Comparison of ENCODE assay signal across 1 cellular context in genomic region chr21:16159971-16160350, GRCh38.
TF ChIP-seq lines count a peak whose summit lies in the region.

No MANE protein-coding gene starts in this region.

TF ChIP-seq in A549, 52 proteins besides CTCF, POLR2A, EP300 and RAD21 (continued from another document):
- TF ChIP-seq HMGXB4 (CRISPR knock-in tag; IDR thresholded peaks at IDR 0.05; ENCODE audit: borderline replicate concordance): no peak
- no peak for TF ChIP-seq CEBPB (IDR thresholded peaks at IDR 0.05)
- TF ChIP-seq NR3C1 (IDR thresholded peaks at IDR 0.05): no peak
- TF ChIP-seq ZSCAN20 (CRISPR knock-in tag; IDR thresholded peaks at IDR 0.05): no peak
- TF ChIP-seq HOXA7 (CRISPR knock-in tag; IDR thresholded peaks at IDR 0.05): no peak
- no peak for TF ChIP-seq FOSL2 (IDR thresholded peaks at IDR 0.05)
- TF ChIP-seq FOSL2 (CRISPR knock-in tag; IDR thresholded peaks at IDR 0.05): no peak
- TF ChIP-seq CHD4 (IDR thresholded peaks at IDR 0.05; ENCODE audit: borderline replicate concordance): no peak
- TF ChIP-seq, protein P1, sequence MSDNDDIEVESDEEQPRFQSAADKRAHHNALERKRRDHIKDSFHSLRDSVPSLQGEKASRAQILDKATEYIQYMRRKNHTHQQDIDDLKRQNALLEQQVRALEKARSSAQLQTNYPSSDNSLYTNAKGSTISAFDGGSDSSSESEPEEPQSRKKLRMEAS (IDR thresholded peaks at IDR 0.05): no peak
- TF ChIP-seq MAFK (IDR thresholded peaks at IDR 0.05; ENCODE audit: partially characterized antibody): no peak
- no peak for TF ChIP-seq RNF2 (IDR thresholded peaks at IDR 0.05; ENCODE audit: borderline replicate concordance, low read depth)
- TF ChIP-seq ESRRA (IDR thresholded peaks at IDR 0.05; ENCODE audit: borderline replicate concordance, low read length): no peak
- TF ChIP-seq TP53 (CRISPR knock-in tag; IDR thresholded peaks at IDR 0.05): no peak
